12 cellular contexts compared by ENCODE assay signal in genomic region chr18:29164993-29165599, GRCh38.
A peak's percentile ranks its signal among the peaks of the same experiment; 100 is the strongest.
DNase-seq lines count a peak whose midpoint lies in the region; TF ChIP-seq lines count a peak whose summit lies in the region.
"Had no signal": no experiment of that assay in that cellular context is flagged by ENCODE, and none has a peak within 500 bp of the region (broad histone marks: within the 10 kb centered on the region; RNA-seq: fewer than 3 reads in every experiment).

No MANE protein-coding gene starts in this region.

- DNase-seq in Calu3 (no peak), RKO (ENCODE audit: low spot score) (peak; percentile 87), fibroblast of mammary gland (ENCODE audit: low read depth) (peak; percentile 86), renal cortical epithelial cell (ENCODE audit: low read depth) (peak; percentile 94), NCI-H2227 (lab: John Stamatoyannopoulos, UW; ENCODE audit: unreplicated experiment) (no peak), ecto neural progenitor cell (ENCODE audit: low spot score) (no peak), lower leg skin (ENCODE audit: low spot score in 2 of 2) (no peak), stomach (no peak)
- DNase-seq: activated CD4-positive, alpha-beta T cell treated with anti-CD3 and anti-CD28 coated beads for 1 hour; activated naive CD8-positive, alpha-beta T cell treated with anti-CD3 and anti-CD28 coated beads, Interleukin-2, amount 10 ng/mL, durations not matched to agents 7 days and 5 days; DMS79 treated with DMSO at 0.1 percent for 48 hours; stimulated activated CD4-positive, alpha-beta T cell treated with anti-CD3 and anti-CD28 coated beads, Interleukin-12 subunit alpha, Interleukin-12 subunit beta, amount 100 ng/mL, for 4 hours had no signal

- TF ChIP-seq CTCF in Calu3 (IDR thresholded peaks at IDR 0.05; ENCODE audit: unreplicated experiment): no peak
- TF ChIP-seq CTCF in fibroblast of mammary gland (conservative IDR thresholded peaks at IDR 0.05; ENCODE audit: control insufficient read depth, insufficient read depth, low read depth, low read length): no peak
- no peak for TF ChIP-seq CTCF in lower leg skin (IDR thresholded peaks at IDR 0.05)
- no peak for TF ChIP-seq CTCF in stomach (IDR thresholded peaks at IDR 0.05)

- no peak for TF ChIP-seq EP300 in stomach (IDR thresholded peaks at IDR 0.05)

- H3K4me3 ChIP-seq in fibroblast of mammary gland (ENCODE audit: control insufficient read depth, low read depth, low read length) (no peak overlapping the region), lower leg skin (ENCODE audit: low read depth, poor library complexity, severe bottlenecking) (no peak overlapping the region), stomach (no peak overlapping the region)

- H3K27ac Mint-ChIP-seq in Calu3 (ENCODE audit: unreplicated experiment): peak overlapping the region; percentile 96
- H3K27ac Mint-ChIP-seq: activated naive CD8-positive, alpha-beta T cell treated with anti-CD3 and anti-CD28 coated beads, Interleukin-2, amount 10 ng/mL, durations not matched to agents 7 days and 5 days had no signal

- CTCF ChIA-PET in Calu3 (lab: Charles Lee): no interaction called here

- H3K4me1 Mint-ChIP-seq in Calu3 (ENCODE audit: low read depth, unreplicated experiment): peaks cover 64% of the 10 kb centered on the region
- H3K4me1 Mint-ChIP-seq: activated naive CD8-positive, alpha-beta T cell treated with anti-CD3 and anti-CD28 coated beads, Interleukin-2, amount 10 ng/mL, durations not matched to agents 7 days and 5 days had no signal

- peaks cover 8% of the 10 kb centered on the region for H3K36me3 Mint-ChIP-seq in Calu3 (ENCODE audit: insufficient read depth, unreplicated experiment)
- H3K36me3 Mint-ChIP-seq: activated naive CD8-positive, alpha-beta T cell treated with anti-CD3 and anti-CD28 coated beads, Interleukin-2, amount 10 ng/mL, durations not matched to agents 7 days and 5 days had no signal

- no peaks in the 10 kb centered on the region for H3K27me3 Mint-ChIP-seq in Calu3 (ENCODE audit: unreplicated experiment)
- H3K27me3 Mint-ChIP-seq: activated naive CD8-positive, alpha-beta T cell treated with anti-CD3 and anti-CD28 coated beads, Interleukin-2, amount 10 ng/mL, durations not matched to agents 7 days and 5 days had no signal

- intact Hi-C loops in Calu3 (cut with micrococcal nuclease; ENCODE audit: unreplicated experiment): loop anchor here (1.0 to 10.0 kb wide), 2 partner anchors 9 to 210 kb away; no protein-coding TSS in a partner anchor
- intact Hi-C loops in lower leg skin (cut with DNase I; ENCODE audit: low total_unique reads): no loop called here
- intact Hi-C loops in stomach (cut with DNase I; ENCODE audit: low total_unique reads): no loop called here

- no peaks in the 10 kb centered on the region for H3K27me3 ChIP-seq in stomach

- H3K9me3 ChIP-seq in stomach: no peaks in the 10 kb centered on the region

- H3K4me3 Mint-ChIP-seq in Calu3 (ENCODE audit: low read depth, unreplicated experiment): no peak overlapping the region
- H3K4me3 Mint-ChIP-seq: activated naive CD8-positive, alpha-beta T cell treated with anti-CD3 and anti-CD28 coated beads, Interleukin-2, amount 10 ng/mL, durations not matched to agents 7 days and 5 days had no signal

- H3K36me3 ChIP-seq in stomach: no peaks in the 10 kb centered on the region

- BruUV-seq in Calu3 (replicated peaks; lab: Mats Ljungman, UMichigan): no TSS peak

- peak overlapping the region in 2 of 5 donors; percentile 14 to 19 for H3K27ac ChIP-seq in stomach

- no peaks in the 10 kb centered on the region for H3K9me3 Mint-ChIP-seq in Calu3 (ENCODE audit: low read depth, unreplicated experiment)

- TF ChIP-seq POLR2A in lower leg skin (IDR thresholded peaks at IDR 0.05) (no peak), stomach (IDR thresholded peaks at IDR 0.05) (no peak)

- 37 to 54% methylated on average over 3 of the region's 3 CpGs for WGBS in lower leg skin, 2 donors
- WGBS in stomach, 5 donors: 69 to 92% (median 80%) methylated on average over 3 of the region's 3 CpGs

- no peaks in the 10 kb centered on the region for H3K4me1 ChIP-seq in stomach

Comparison
In these comparisons a context has a peak if more than half of its experiments do, and no peak if none do; other contexts are left out.
1. DNase-seq: peak in RKO (single experiment), fibroblast of mammary gland (single experiment) and renal cortical epithelial cell (single experiment); none in Calu3 (single experiment), NCI-H2227 (single experiment), ecto neural progenitor cell (single experiment), lower leg skin (0 of 2) and stomach (single experiment).